In the genomic region with DNA sequence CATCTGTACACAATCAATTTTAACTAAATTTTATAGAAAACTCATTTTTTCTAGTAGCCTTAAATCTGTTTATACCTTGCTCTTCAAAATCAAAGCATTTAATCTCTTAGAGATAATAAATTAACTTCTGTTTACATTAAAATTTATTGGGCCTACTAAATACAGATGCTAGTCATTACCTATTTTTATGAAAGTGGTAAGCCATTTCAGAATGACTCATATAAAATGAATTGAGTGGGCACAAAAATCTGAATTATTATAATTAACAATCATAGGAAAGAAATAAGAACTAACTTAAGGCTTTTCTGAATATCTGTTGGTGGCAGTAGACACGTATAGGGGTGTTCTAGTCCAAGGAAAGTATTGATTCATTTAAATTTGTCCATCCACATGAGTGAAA, we compare ENCODE assay signal across 29 cellular contexts.
"Had no signal": no experiment of that assay in that cellular context is flagged by ENCODE, and none has a peak within 500 bp of the region (broad histone marks: within the 10 kb centered on the region; RNA-seq: fewer than 3 reads in every experiment).

No MANE protein-coding gene starts in this region.

- DNase-seq: hippocampal formation; kidney; left colon; left lung; lower lobe of right lung; mammary epithelial cell; mesenchymal stem cell; naive B cell; natural killer cell; nephron progenitor cell; ovary; posterior cingulate gyrus; retina; right cardiac atrium; stimulated activated CD4-positive, alpha-beta T cell treated with anti-CD3 and anti-CD28 coated beads, Interleukin-12 subunit alpha, Interleukin-12 subunit beta, amount 100 ng/mL, for 4 hours; stimulated activated CD4-positive, alpha-beta T cell treated with anti-CD3 and anti-CD28 coated beads, Interleukin-15, amount 100 ng/mL, for 24 hours; stimulated activated CD4-positive, alpha-beta T cell treated with anti-CD3 and anti-CD28 coated beads, Interleukin-4, amount 100 ng/mL, for 24 hours; stimulated activated naive CD4-positive, alpha-beta T cell; tibial artery had no signal

- H3K27me3 ChIP-seq: left lung, ovary, suprapubic skin, tibial artery, vagina had no signal

- H3K27ac ChIP-seq: left lung, lower lobe of right lung, ovary, prostate gland, skin epidermis, suprapubic skin, thoracic aorta, tibial artery, vagina had no signal

- H3K36me3 Mint-ChIP-seq: mesothelial cell of epicardium; naive B cell; natural killer cell; stimulated activated effector memory CD8-positive, alpha-beta T cell treated with anti-CD3 and anti-CD28 coated beads, Interleukin-12 subunit alpha, Interleukin-12 subunit beta, amount 100 ng/mL, for 72 hours; type B pancreatic cell had no signal

- H3K27ac Mint-ChIP-seq: mesothelial cell of epicardium; naive B cell; natural killer cell; stimulated activated effector memory CD8-positive, alpha-beta T cell treated with anti-CD3 and anti-CD28 coated beads, Interleukin-12 subunit alpha, Interleukin-12 subunit beta, amount 100 ng/mL, for 72 hours; stimulated activated naive CD8-positive, alpha-beta T cell treated with anti-CD3 and anti-CD28 coated beads, Interleukin-15, Interleukin-2, amounts not matched to agents 100 ng/mL and 50 ng/mL, for 24 hours; type B pancreatic cell had no signal

- H3K27me3 Mint-ChIP-seq: naive B cell; stimulated activated naive CD8-positive, alpha-beta T cell treated with anti-CD3 and anti-CD28 coated beads, Interleukin-15, Interleukin-2, amounts not matched to agents 100 ng/mL and 50 ng/mL, for 24 hours; type B pancreatic cell had no signal

- H3K4me3 ChIP-seq: left lung, lower lobe of right lung, ovary, prostate gland, skin epidermis, suprapubic skin, thoracic aorta, tibial artery, vagina had no signal

- H3K4me3 Mint-ChIP-seq: mesothelial cell of epicardium; naive B cell; natural killer cell; nephron progenitor cell; stimulated activated effector memory CD8-positive, alpha-beta T cell treated with anti-CD3 and anti-CD28 coated beads, Interleukin-12 subunit alpha, Interleukin-12 subunit beta, amount 100 ng/mL, for 72 hours; stimulated activated naive CD8-positive, alpha-beta T cell treated with anti-CD3 and anti-CD28 coated beads, Interleukin-15, Interleukin-2, amounts not matched to agents 100 ng/mL and 50 ng/mL, for 24 hours; type B pancreatic cell had no signal

- H3K9me3 Mint-ChIP-seq: mesothelial cell of epicardium, nephron progenitor cell, type B pancreatic cell had no signal

- H3K9me3 ChIP-seq: left lung, lower lobe of right lung, ovary, prostate gland, suprapubic skin, thoracic aorta, tibial artery, vagina had no signal

- H3K36me3 ChIP-seq: left lung, lower lobe of right lung, ovary, prostate gland, suprapubic skin, thoracic aorta, tibial artery, vagina had no signal

- H3K4me1 Mint-ChIP-seq: naive B cell; natural killer cell; stimulated activated effector memory CD8-positive, alpha-beta T cell treated with anti-CD3 and anti-CD28 coated beads, Interleukin-12 subunit alpha, Interleukin-12 subunit beta, amount 100 ng/mL, for 72 hours had no signal

- H3K4me1 ChIP-seq: prostate gland, suprapubic skin, tibial artery, vagina had no signal

- ATAC-seq: left colon; left lung; lower lobe of right lung; natural killer cell; right cardiac atrium; sciatic nerve; stimulated activated effector memory CD8-positive, alpha-beta T cell treated with anti-CD3 and anti-CD28 coated beads, Interleukin-12 subunit alpha, Interleukin-12 subunit beta, amount 100 ng/mL, for 72 hours had no signal
